ENCODE assay signal across 35 cellular contexts in the genomic region with DNA sequence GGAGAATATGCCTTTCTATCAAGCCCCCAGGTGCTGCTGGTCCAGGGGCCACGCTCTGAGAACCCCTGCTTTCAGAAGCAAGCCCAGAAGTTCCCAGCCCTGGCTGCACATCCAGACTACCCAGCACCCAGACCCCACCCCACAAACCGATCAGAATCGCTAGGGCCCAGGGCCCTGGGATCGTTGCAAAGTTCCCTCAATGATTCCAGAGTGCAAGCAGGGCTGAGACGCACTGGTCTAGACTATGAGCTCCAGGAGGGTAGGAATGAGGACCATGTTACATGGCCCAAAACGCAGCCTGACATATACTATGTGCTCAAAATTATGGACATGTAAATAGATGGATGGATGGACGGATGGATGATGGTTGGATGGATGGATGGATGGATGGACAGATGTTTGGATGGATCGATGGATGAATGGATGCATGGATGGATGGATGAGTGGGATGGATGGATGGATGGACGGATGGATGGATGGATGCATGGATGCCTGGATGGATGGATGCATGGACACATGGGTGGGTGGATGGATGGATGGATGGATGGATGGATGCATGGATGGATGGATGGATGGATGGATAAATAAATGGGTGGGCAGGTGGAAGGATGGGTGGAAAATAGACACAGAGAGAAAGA.
DNase-seq lines count a peak whose midpoint lies in the region; ATAC-seq, FAIRE-seq and TF ChIP-seq lines count a peak whose summit lies in the region.
"Had no signal": no experiment of that assay in that cellular context is flagged by ENCODE, and none has a peak within 500 bp of the region (broad histone marks: within the 10 kb centered on the region; RNA-seq: fewer than 3 reads in every experiment).

No MANE protein-coding gene starts in this region.

- H3K9me3 ChIP-seq in kidney (ENCODE audit: control insufficient read depth in 1 of 2, low read length in 2 of 2) (no peaks in the 10 kb centered on the region), spleen (no peaks in the 10 kb centered on the region)
- H3K9me3 ChIP-seq: breast epithelium, Caco-2, colonic mucosa, HAP-1, Peyer's patch, thoracic aorta had no signal

- H3K27ac ChIP-seq in kidney (ENCODE audit: low read depth in 2 of 2, low read length in 2 of 2), result no peak overlapping the region
- no peak overlapping the region for H3K27ac ChIP-seq in spleen
- H3K27ac ChIP-seq: 22Rv1, breast epithelium, colonic mucosa, epithelial cell of prostate, Peyer's patch, thoracic aorta had no signal

- no peak overlapping the region for H3K4me3 ChIP-seq in kidney (ENCODE audit: low read length in 2 of 2)
- H3K4me3 ChIP-seq in spleen, result no peak overlapping the region
- H3K4me3 ChIP-seq: breast epithelium, colonic mucosa, HAP-1, Peyer's patch, thoracic aorta had no signal

- no peaks in the 10 kb centered on the region for H3K4me1 ChIP-seq in kidney (ENCODE audit: control insufficient read depth in 1 of 2, insufficient read depth in 1 of 2, low read depth in 1 of 2, low read length in 2 of 2)
- peaks cover 0 to 15% (median 0%) of the 10 kb centered on the region in 6 donors for H3K4me1 ChIP-seq in spleen
- H3K4me1 ChIP-seq: breast epithelium, Caco-2, colonic mucosa, HAP-1, Peyer's patch had no signal

- peaks cover 2% of the 10 kb centered on the region for H3K4me1 Mint-ChIP-seq in activated CD4-positive, alpha-beta T cell treated with anti-CD3 and anti-CD28 coated beads for 36 hours
- H3K4me1 Mint-ChIP-seq in activated CD4-positive, alpha-beta T cell treated with anti-CD3 and anti-CD28 coated beads, Interleukin-2, amount 10 ng/mL, durations not matched to agents 7 days and 5 days, result peaks cover 11% of the 10 kb centered on the region
- peaks cover 14% of the 10 kb centered on the region for H3K4me1 Mint-ChIP-seq in activated T-helper 17 cell treated with anti-CD3 and anti-CD28 coated beads, Interleukin-2, amount 50 U/mL, for 72 hours
- H3K4me1 Mint-ChIP-seq: mesothelial cell of epicardium had no signal

- intact Hi-C loops in activated CD4-positive, alpha-beta T cell treated with anti-CD3 and anti-CD28 coated beads for 36 hours (cut with DNase I, micrococcal nuclease), result no loop called here
- intact Hi-C loops in kidney (cut with DNase I), result no loop called here
- intact Hi-C loops in spleen (cut with DNase I; ENCODE audit: low total_unique reads), result no loop called here

- H3K36me3 Mint-ChIP-seq in activated CD4-positive, alpha-beta T cell treated with anti-CD3 and anti-CD28 coated beads for 36 hours (ENCODE audit: low read depth), result peaks cover 8% of the 10 kb centered on the region
- H3K36me3 Mint-ChIP-seq in activated CD4-positive, alpha-beta T cell treated with anti-CD3 and anti-CD28 coated beads, Interleukin-2, amount 10 ng/mL, durations not matched to agents 7 days and 5 days (ENCODE audit: low read depth), result peaks cover 27% of the 10 kb centered on the region
- H3K36me3 Mint-ChIP-seq in activated T-helper 17 cell treated with anti-CD3 and anti-CD28 coated beads, Interleukin-2, amount 50 U/mL, for 72 hours (ENCODE audit: low read depth), result peaks cover 91% of the 10 kb centered on the region
- H3K36me3 Mint-ChIP-seq: mesothelial cell of epicardium had no signal

- H3K27me3 ChIP-seq in spleen (replicated peaks in 1 of 7), result no peaks in the 10 kb centered on the region
- H3K27me3 ChIP-seq: breast epithelium, colonic mucosa, Peyer's patch had no signal

- ATAC-seq in activated CD4-positive, alpha-beta T cell treated with anti-CD3 and anti-CD28 coated beads for 36 hours, result no peak
- no peak for ATAC-seq in activated T-helper 17 cell treated with anti-CD3 and anti-CD28 coated beads, Interleukin-2, amount 50 U/mL, for 72 hours (replicated peaks)
- ATAC-seq in HG03457 (IDR thresholded peaks at IDR 0.05; ENCODE audit: unreplicated experiment), result no peak
- ATAC-seq: activated CD8-positive, alpha-beta memory T cell treated with anti-CD3 and anti-CD28 coated beads, Interleukin-2, amount 10 ng/mL, durations not matched to agents 7 days and 5 days; left ventricle myocardium superior had no signal

- peak overlapping the region; percentile 8 for H3K27ac Mint-ChIP-seq in activated CD4-positive, alpha-beta T cell treated with anti-CD3 and anti-CD28 coated beads for 36 hours
- no peak overlapping the region for H3K27ac Mint-ChIP-seq in activated CD4-positive, alpha-beta T cell treated with anti-CD3 and anti-CD28 coated beads, Interleukin-2, amount 10 ng/mL, durations not matched to agents 7 days and 5 days
- peak overlapping the region; percentile 82 for H3K27ac Mint-ChIP-seq in activated T-helper 17 cell treated with anti-CD3 and anti-CD28 coated beads, Interleukin-2, amount 50 U/mL, for 72 hours
- H3K27ac Mint-ChIP-seq: activated CD8-positive, alpha-beta memory T cell treated with anti-CD3 and anti-CD28 coated beads, Interleukin-2, amount 10 ng/mL, durations not matched to agents 7 days and 5 days; activated naive CD4-positive, alpha-beta T cell treated with anti-CD3 and anti-CD28 coated beads, Interleukin-2, amount 10 ng/mL, durations not matched to agents 7 days and 5 days; mesothelial cell of epicardium had no signal

- H3K9ac ChIP-seq in kidney (ENCODE audit: low read length in 2 of 2), result no peak overlapping the region

- H3K4me3 Mint-ChIP-seq in activated CD4-positive, alpha-beta T cell treated with anti-CD3 and anti-CD28 coated beads for 36 hours, result no peak overlapping the region
- no peak overlapping the region for H3K4me3 Mint-ChIP-seq in activated CD4-positive, alpha-beta T cell treated with anti-CD3 and anti-CD28 coated beads, Interleukin-2, amount 10 ng/mL, durations not matched to agents 7 days and 5 days
- H3K4me3 Mint-ChIP-seq in activated T-helper 17 cell treated with anti-CD3 and anti-CD28 coated beads, Interleukin-2, amount 50 U/mL, for 72 hours, result no peak overlapping the region
- H3K4me3 Mint-ChIP-seq: activated CD8-positive, alpha-beta memory T cell treated with anti-CD3 and anti-CD28 coated beads, Interleukin-2, amount 10 ng/mL, durations not matched to agents 7 days and 5 days; activated naive CD4-positive, alpha-beta T cell treated with anti-CD3 and anti-CD28 coated beads, Interleukin-2, amount 10 ng/mL, durations not matched to agents 7 days and 5 days; mesothelial cell of epicardium had no signal

- H3K27me3 Mint-ChIP-seq in activated CD4-positive, alpha-beta T cell treated with anti-CD3 and anti-CD28 coated beads for 36 hours, result no peaks in the 10 kb centered on the region
- no peaks in the 10 kb centered on the region for H3K27me3 Mint-ChIP-seq in activated CD4-positive, alpha-beta T cell treated with anti-CD3 and anti-CD28 coated beads, Interleukin-2, amount 10 ng/mL, durations not matched to agents 7 days and 5 days
- H3K27me3 Mint-ChIP-seq in activated T-helper 17 cell treated with anti-CD3 and anti-CD28 coated beads, Interleukin-2, amount 50 U/mL, for 72 hours, result no peaks in the 10 kb centered on the region
- H3K27me3 Mint-ChIP-seq: activated CD8-positive, alpha-beta memory T cell treated with anti-CD3 and anti-CD28 coated beads, Interleukin-2, amount 10 ng/mL, durations not matched to agents 7 days and 5 days; activated naive CD4-positive, alpha-beta T cell treated with anti-CD3 and anti-CD28 coated beads, Interleukin-2, amount 10 ng/mL, durations not matched to agents 7 days and 5 days had no signal

- H3K36me3 ChIP-seq in kidney (ENCODE audit: control insufficient read depth in 1 of 2, insufficient read depth in 2 of 2, low read length in 2 of 2) (peaks cover 3 to 5% of the 10 kb centered on the region in 2 donors), spleen (peaks cover 0 to 100% (median 88%) of the 10 kb centered on the region in 6 donors)
- H3K36me3 ChIP-seq: breast epithelium, colonic mucosa, HAP-1 had no signal

- TF ChIP-seq CTCF in kidney (IDR thresholded peaks at IDR 0.05; ENCODE audit: borderline replicate concordance, extremely low read depth, insufficient read depth), result no peak
- TF ChIP-seq CTCF in spleen (IDR thresholded peaks at IDR 0.05 in 8 of 11, conservative IDR thresholded peaks at IDR 0.05 in 3 of 11), result no peak

- no peaks in the 10 kb centered on the region for H3K9me3 Mint-ChIP-seq in activated CD4-positive, alpha-beta T cell treated with anti-CD3 and anti-CD28 coated beads for 36 hours (ENCODE audit: low read depth)
- no peaks in the 10 kb centered on the region for H3K9me3 Mint-ChIP-seq in activated CD4-positive, alpha-beta T cell treated with anti-CD3 and anti-CD28 coated beads, Interleukin-2, amount 10 ng/mL, durations not matched to agents 7 days and 5 days
- H3K9me3 Mint-ChIP-seq in activated T-helper 17 cell treated with anti-CD3 and anti-CD28 coated beads, Interleukin-2, amount 50 U/mL, for 72 hours, result no peaks in the 10 kb centered on the region
- H3K9me3 Mint-ChIP-seq: activated naive CD4-positive, alpha-beta T cell treated with anti-CD3 and anti-CD28 coated beads, Interleukin-2, amount 10 ng/mL, durations not matched to agents 7 days and 5 days; mesothelial cell of epicardium had no signal

- FAIRE-seq in kidney (lab: Jason Lieb, UNC), result no peak
- FAIRE-seq: GM12891 had no signal

- no peak for TF ChIP-seq POLR2A in spleen (IDR thresholded peaks at IDR 0.05)

- 92 to 94% (median 94%) methylated on average over 9 of the region's 9 CpGs for whole genome bisulfite sequencing in spleen, 5 donors

- POLR2A ChIA-PET in activated CD4-positive, alpha-beta T cell treated with anti-CD3 and anti-CD28 coated beads for 36 hours (lab: Charles Lee), result no interaction called here
- POLR2A ChIA-PET in activated CD4-positive, alpha-beta T cell treated with anti-CD3 and anti-CD28 coated beads, Interleukin-2, amount 10 ng/mL, durations not matched to agents 7 days and 5 days (lab: Charles Lee), result no interaction called here

- CTCF ChIA-PET in activated CD4-positive, alpha-beta T cell treated with anti-CD3 and anti-CD28 coated beads for 36 hours (lab: Charles Lee), result interaction anchor here (2.1 to 2.9 kb wide), 2 partner anchors 272 to 275 kb away, joined by 6 to 8 read pairs; no protein-coding TSS in a partner anchor
- CTCF ChIA-PET in activated CD4-positive, alpha-beta T cell treated with anti-CD3 and anti-CD28 coated beads, Interleukin-2, amount 10 ng/mL, durations not matched to agents 7 days and 5 days (lab: Charles Lee), result interaction anchor here (1.0 to 3.1 kb wide), 2 partner anchors 12 to 33 kb away, joined by 3 to 12 read pairs; no protein-coding TSS in a partner anchor

- no peak for DNase-seq in activated CD4-positive, alpha-beta T cell treated with anti-CD3 and anti-CD28 coated beads for 36 hours
- no peak for DNase-seq in activated CD4-positive, alpha-beta T cell treated with anti-CD3 and anti-CD28 coated beads, Interleukin-2, amount 10 ng/mL, durations not matched to agents 7 days and 5 days
- DNase-seq in kidney (peak; percentile 40), spleen (peak; percentile 41), NCI-H446 (lab: John Stamatoyannopoulos, UW) (no peak)
- DNase-seq in NK-92 treated with Interleukin-12 subunit alpha and Interleukin-12 subunit beta, amount 100 ng/mL, for 24 hours (lab: John Stamatoyannopoulos, UW), result no peak
- DNase-seq: activated CD4-positive, alpha-beta T cell treated with anti-CD3 and anti-CD28 coated beads for 4 hours; activated CD8-positive, alpha-beta memory T cell treated with anti-CD3 and anti-CD28 coated beads, Interleukin-2, amount 10 ng/mL, durations not matched to agents 7 days and 5 days; activated naive CD4-positive, alpha-beta T cell treated with anti-CD3 and anti-CD28 coated beads, Interleukin-2, amount 10 ng/mL, durations not matched to agents 7 days and 5 days; activated T-cell treated with anti-CD3 and anti-CD28 coated beads, Interleukin-2, amount 50 U/mL, for 48 hours; C1 segment of cervical spinal cord; Caco-2; colonic mucosa; DMS53; effector CD4-positive, alpha-beta T cell; islet precursor cell; Kasumi-1; left ventricle myocardium superior; NCI-H1417 treated with DMSO at 0.1 percent for 48 hours; NCI-H2081; NCI-H345; NCI-H748 treated with DMSO at 0.1 percent for 48 hours; SHP77 treated with DMSO at 0.1 percent for 48 hours; stimulated activated CD4-positive, alpha-beta T cell treated with anti-CD3 and anti-CD28 coated beads, Interleukin-15, amount 100 ng/mL, for 24 hours; stimulated activated naive CD4-positive, alpha-beta T cell had no signal

Comparison
In these comparisons a context has a peak if more than half of its experiments do, and no peak if none do; other contexts are left out.
1. DNase-seq: peak in kidney (single experiment) and spleen (single experiment); none in activated CD4-positive, alpha-beta T cell treated with anti-CD3 and anti-CD28 coated beads for 36 hours (single experiment), activated CD4-positive, alpha-beta T cell treated with anti-CD3 and anti-CD28 coated beads, Interleukin-2, amount 10 ng/mL, durations not matched to agents 7 days and 5 days (single experiment), NCI-H446 (0 of 2) and NK-92 treated with Interleukin-12 subunit alpha and Interleukin-12 subunit beta, amount 100 ng/mL, for 24 hours (single experiment).